In genomic region chr18:23077493-23078256, GRCh38 we compare ENCODE assay signal across 9 cellular contexts. TPM values are rescaled to one million over a fixed set of nuclear protein-coding genes. Genes with fewer than 3 reads are reported as not detected.
DNase-seq lines count a peak whose midpoint lies in the region; TF ChIP-seq lines count a peak whose summit lies in the region.
"Had no signal": no experiment of that assay in that cellular context is flagged by ENCODE, and none has a peak within 500 bp of the region (broad histone marks: within the 10 kb centered on the region; RNA-seq: fewer than 3 reads in every experiment).

No MANE protein-coding gene starts in this region.

- in situ Hi-C loops in HAP-1 (cut with MboI; ENCODE audit: low sequenced_read_pairs), result no loop called here

- DNase-seq in ELR (ENCODE audit: low read depth), result peak; percentile 38
- DNase-seq in MG63, result peak; percentile 18
- DNase-seq in cardiac fibroblast (ENCODE audit: low read depth in 2 of 2), result peak; percentile 17 to 29
- no peak for DNase-seq in NCI-H187 treated with DMSO at 0.1 percent for 48 hours (lab: John Stamatoyannopoulos, UW)
- no peak for DNase-seq in NCI-H345 treated with DMSO at 0.1 percent for 48 hours (lab: John Stamatoyannopoulos, UW; ENCODE audit: unreplicated experiment)
- no peak for DNase-seq in HAP-1 (ENCODE audit: low spot score in 2 of 2)
- DNase-seq: NCI-H187 had no signal

- H3K4me1 ChIP-seq in neutrophil (ENCODE audit: control insufficient read depth in 1 of 2, insufficient read depth in 1 of 2, low read depth in 1 of 2, low read length in 1 of 2) (peaks cover 20 to 30% of the 10 kb centered on the region in 2 experiments), HAP-1 (no peaks in the 10 kb centered on the region)
- H3K4me1 ChIP-seq: vagina had no signal

- H3K27ac ChIP-seq in neutrophil, result peak overlapping the region; percentile 59
- H3K27ac ChIP-seq: vagina had no signal

- no peaks in the 10 kb centered on the region for H3K27me3 ChIP-seq in MG63
- H3K27me3 ChIP-seq in neutrophil, result peaks cover 38% of the 10 kb centered on the region
- H3K27me3 ChIP-seq in HAP-1 (ENCODE audit: low read depth), result no peaks in the 10 kb centered on the region
- H3K27me3 ChIP-seq: vagina had no signal

- H3K36me3 ChIP-seq in MG63, result no peaks in the 10 kb centered on the region
- H3K36me3 ChIP-seq in neutrophil, result no peaks in the 10 kb centered on the region
- no peaks in the 10 kb centered on the region for H3K36me3 ChIP-seq in HAP-1 (replicated peaks)
- H3K36me3 ChIP-seq: vagina had no signal

- no peak overlapping the region for H3K4me3 ChIP-seq in MG63
- H3K4me3 ChIP-seq in cardiac fibroblast (replicated peaks in 1 of 2; ENCODE audit: low read depth in 2 of 2, low read length in 2 of 2), result no peak overlapping the region
- H3K4me3 ChIP-seq in neutrophil (ENCODE audit: low read depth in 1 of 2, low read length in 1 of 2), result no peak overlapping the region
- no peak overlapping the region for H3K4me3 ChIP-seq in HAP-1
- H3K4me3 ChIP-seq: vagina had no signal

- no peaks in the 10 kb centered on the region for H3K9me3 ChIP-seq in MG63
- no peaks in the 10 kb centered on the region for H3K9me3 ChIP-seq in neutrophil
- no peaks in the 10 kb centered on the region for H3K9me3 ChIP-seq in HAP-1
- H3K9me3 ChIP-seq: vagina had no signal

- no peak for TF ChIP-seq CTCF in cardiac fibroblast (IDR thresholded peaks at IDR 0.05; ENCODE audit: low read depth, low read length)
- TF ChIP-seq CTCF in neutrophil (IDR thresholded peaks at IDR 0.05), result no peak

RNA-seq across cellular contexts. Expression of gene CABLES1, which starts 57.6 kb away (rescaled TPM):
- 1.1 and 1.3 TPM in 2 replicates for total RNA-seq in MG63 (2014; rRNA removed; shearing (Covaris generic); ENCODE audit: low replicate concordance)

Comparison
In these comparisons a context has a peak if more than half of its experiments do, and no peak if none do; other contexts are left out.
1. DNase-seq: peak in ELR (single experiment), MG63 (single experiment) and cardiac fibroblast (2 of 2); none in NCI-H187 treated with DMSO at 0.1 percent for 48 hours (single experiment), NCI-H345 treated with DMSO at 0.1 percent for 48 hours (single experiment) and HAP-1 (0 of 2).